ENCODE assay signal across 8 cellular contexts in the genomic region with DNA sequence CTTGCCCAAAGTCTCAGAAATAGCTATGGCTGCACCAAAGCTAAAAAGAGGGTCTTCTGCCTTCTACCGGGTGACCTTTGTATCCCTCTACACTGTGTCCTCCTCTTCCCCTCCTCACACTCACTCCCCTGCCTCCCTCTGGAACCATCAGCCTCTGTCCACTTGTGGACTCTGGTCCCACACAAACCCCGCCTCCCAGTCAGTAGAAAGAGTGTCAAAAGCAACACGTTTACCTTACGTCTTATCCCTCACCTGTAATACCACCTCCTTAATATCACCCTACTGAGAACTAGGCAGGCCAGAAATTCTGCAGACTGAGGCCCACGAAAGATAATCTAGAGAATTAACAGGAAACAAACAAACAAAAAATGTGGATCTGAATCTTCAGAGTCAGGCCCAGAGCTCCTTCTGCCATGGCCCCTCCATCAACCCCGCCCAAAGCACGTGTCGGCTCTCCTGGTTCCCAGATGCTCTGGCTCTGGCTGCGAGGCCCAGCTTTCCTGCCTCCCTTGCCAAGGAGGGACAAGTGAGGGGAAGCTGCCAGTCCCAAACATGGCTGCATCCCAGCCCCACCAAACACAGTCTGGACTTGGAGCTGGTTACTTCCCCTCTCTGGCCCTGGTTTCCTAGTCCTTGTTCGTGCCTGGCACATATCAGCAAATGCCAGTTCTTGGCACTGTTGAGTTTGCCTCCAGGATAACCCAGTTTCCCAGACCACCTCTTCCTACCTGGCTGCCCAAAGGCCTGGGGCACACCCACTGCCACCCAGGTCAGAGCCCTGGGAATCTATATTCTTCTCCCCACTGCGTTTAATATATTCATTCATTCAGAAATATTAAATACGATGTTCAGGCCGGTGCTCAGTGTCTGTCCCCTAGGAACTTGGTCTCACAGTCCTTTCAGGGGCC. TPM values are rescaled to one million over a fixed set of nuclear protein-coding genes. Genes with fewer than 3 reads are reported as not detected.
DNase-seq lines count a peak whose midpoint lies in the region; ATAC-seq and TF ChIP-seq lines count a peak whose summit lies in the region.

No MANE protein-coding gene starts in this region.

- peak overlapping the region; percentile 90 for H3K27ac ChIP-seq in Panc1 (ENCODE audit: low read length)

- TF ChIP-seq CTCF in BE2C (IDR thresholded peaks at IDR 0.05; ENCODE audit: low read depth, low read length) (no peak), Panc1 (IDR thresholded peaks at IDR 0.05) (no peak), epithelial cell of proximal tubule (conservative IDR thresholded peaks at IDR 0.05; ENCODE audit: low read depth, low read length) (no peak), nephron progenitor cell (IDR thresholded peaks at IDR 0.05) (no peak)

- H3K27ac Mint-ChIP-seq in nephron progenitor cell: peak overlapping the region; percentile 77

- ATAC-seq in Panc1 (no peak), GM18867 (IDR thresholded peaks at IDR 0.05; ENCODE audit: unreplicated experiment) (no peak)

- H3K27me3 Mint-ChIP-seq in nephron progenitor cell (ENCODE audit: low read depth, poor library complexity): peaks cover 11% of the 10 kb centered on the region

- H3K9me3 Mint-ChIP-seq in nephron progenitor cell: no peaks in the 10 kb centered on the region

- CTCF ChIA-PET in Panc1 (lab: Charles Lee): interaction anchor here (0.9 kb wide), 1 partner anchor 65 kb away, joined by 4 read pairs; no protein-coding TSS in a partner anchor

- H3K4me3 ChIP-seq in BE2C (ENCODE audit: low read depth, low read length) (peak overlapping the region; percentile 92), Panc1 (ENCODE audit: low read depth in 2 of 2, low read length in 2 of 2) (peak overlapping the region; percentile 82), epithelial cell of proximal tubule (ENCODE audit: low read depth, low read length) (peak overlapping the region; percentile 71)

- intact Hi-C loops in Panc1 (cut with micrococcal nuclease; ENCODE audit: unreplicated experiment): no loop called here

- peaks cover 39% of the 10 kb centered on the region for H3K36me3 ChIP-seq in BE2C
- peaks cover 11% of the 10 kb centered on the region for H3K36me3 ChIP-seq in Panc1 (ENCODE audit: control insufficient read depth, insufficient read depth, low read length)

- TSS peak; percentile 80 for BruUV-seq in Panc1 (replicated peaks; lab: Mats Ljungman, UMichigan)

- H3K27me3 ChIP-seq in BE2C: no peaks in the 10 kb centered on the region
- H3K27me3 ChIP-seq in Panc1 (ENCODE audit: control insufficient read depth, insufficient read depth, low read length): no peaks in the 10 kb centered on the region

- peak overlapping the region; percentile 88 for H3K4me3 Mint-ChIP-seq in nephron progenitor cell

- H3K4me1 ChIP-seq in BE2C: peaks cover 12% of the 10 kb centered on the region
- peaks cover 24% of the 10 kb centered on the region for H3K4me1 ChIP-seq in Panc1 (ENCODE audit: control insufficient read depth, insufficient read depth, low read length)

- H3K36me3 Mint-ChIP-seq in nephron progenitor cell (ENCODE audit: low read depth): peaks cover 33% of the 10 kb centered on the region

- peak; percentile 42 for DNase-seq in BE2C
- DNase-seq in Panc1 (ENCODE audit: low read depth, low spot score): no peak
- no peak for DNase-seq in epithelial cell of proximal tubule (ENCODE audit: low read depth)
- no peak for DNase-seq in nephron progenitor cell
- DNase-seq in effector CD4-positive, alpha-beta T cell: no peak
- DNase-seq in iPS-NIHi11 (ENCODE audit: low spot score): no peak
- no peak for DNase-seq in HPDE6-E6E7 (ENCODE audit: extremely low spot score)

- POLR2A ChIA-PET in Panc1 (lab: Charles Lee): interaction anchor here (0.6 kb wide), 1 partner anchor 34 kb away, joined by 4 read pairs; no protein-coding TSS in a partner anchor

- H3K4me1 Mint-ChIP-seq in nephron progenitor cell: peaks cover 54% of the 10 kb centered on the region

- H3K9me3 ChIP-seq in BE2C (no peaks in the 10 kb centered on the region), Panc1 (ENCODE audit: control insufficient read depth, insufficient read depth, low read depth, low read length) (no peaks in the 10 kb centered on the region)

- in situ Hi-C loops in Panc1 (cut with HindIII; ENCODE audit: low pct_unique_long_range_greater_than_20kb, low sequenced_read_pairs): no loop called here

RNA-seq across cellular contexts. Expression of gene ACTN1, which starts 2.7 kb away (rescaled TPM):
- 321 TPM for polyA plus RNA-seq in BE2C (2012; ENCODE audit: insufficient read depth, insufficient read length, low read depth)
- 212 TPM for total RNA-seq in Panc1 (2021; ENCODE audit: unreplicated experiment)
- polyA plus RNA-seq in Panc1 (2012; ENCODE audit: insufficient read length): 336 TPM
- total RNA-seq in epithelial cell of proximal tubule: 479 and 666 TPM in 2 replicates
